In the genomic region with DNA sequence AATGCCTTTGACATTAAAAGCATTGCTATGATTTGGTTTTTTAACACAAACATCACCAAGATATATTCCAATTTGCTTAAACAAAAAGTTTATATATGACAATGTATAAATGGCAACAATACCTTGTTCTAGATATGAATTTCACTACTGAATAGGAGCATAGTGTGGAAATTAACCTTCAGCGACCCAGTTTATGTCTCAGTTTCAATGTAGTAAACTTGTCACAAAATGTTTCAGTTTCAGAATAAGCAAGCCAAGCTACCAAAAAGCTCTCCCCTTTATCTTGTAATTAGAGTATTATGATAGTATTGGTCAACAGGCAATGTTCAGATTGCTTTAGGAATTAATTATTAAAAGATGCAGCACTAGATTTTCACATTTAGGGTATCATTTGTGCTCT, we compare ENCODE assay signal across 19 cellular contexts.
DNase-seq lines count a peak whose midpoint lies in the region; ATAC-seq and TF ChIP-seq lines count a peak whose summit lies in the region.
"Had no signal": no experiment of that assay in that cellular context is flagged by ENCODE, and none has a peak within 500 bp of the region (broad histone marks: within the 10 kb centered on the region; RNA-seq: fewer than 3 reads in every experiment).

No MANE protein-coding gene starts in this region.

- ATAC-seq in GM18502 (IDR thresholded peaks at IDR 0.05; ENCODE audit: poor library complexity, unreplicated experiment), result peak; percentile 91
- peak; percentile 79 for ATAC-seq in GM21360 (IDR thresholded peaks at IDR 0.05; ENCODE audit: unreplicated experiment)
- peak; percentile 67 for ATAC-seq in HG02943 (IDR thresholded peaks at IDR 0.05; ENCODE audit: low read depth, unreplicated experiment)
- ATAC-seq in HG03432 (IDR thresholded peaks at IDR 0.05; ENCODE audit: unreplicated experiment), result peak; percentile 93
- ATAC-seq in left ventricle myocardium superior, result no peak
- ATAC-seq: foreskin keratinocyte, K562 had no signal

- no peak overlapping the region for H2AFZ ChIP-seq in OCI-LY7 (ENCODE audit: low read length)

- no peaks in the 10 kb centered on the region for H3K4me1 ChIP-seq in OCI-LY7 (ENCODE audit: insufficient read depth, low read length, poor library complexity, severe bottlenecking)
- H3K4me1 ChIP-seq: foreskin keratinocyte, stomach had no signal

- H3K9me2 ChIP-seq in OCI-LY7 (ENCODE audit: insufficient read depth, low read length), result no peaks in the 10 kb centered on the region

- H4K20me1 ChIP-seq in OCI-LY7 (ENCODE audit: insufficient read depth, low read length), result no peaks in the 10 kb centered on the region

- no peak overlapping the region for H3K4me3 ChIP-seq in OCI-LY7 (ENCODE audit: low read depth, low read length, poor library complexity, severe bottlenecking)
- H3K4me3 ChIP-seq: K562, stomach had no signal

- DNase-seq in cortex of kidney (lab: John Stamatoyannopoulos, UW) (no peak), DMS 273 treated with DMSO at 0.1 percent for 48 hours (lab: John Stamatoyannopoulos, UW) (no peak), OCI-LY7 (ENCODE audit: low spot score) (no peak), left ventricle myocardium superior (no peak)
- DNase-seq: activated CD4-positive, alpha-beta T cell treated with anti-CD3 and anti-CD28 coated beads for 48 hours; activated naive CD4-positive, alpha-beta T cell treated with anti-CD3 and anti-CD28 coated beads for 36 hours; CD4-positive, CD25-positive, alpha-beta regulatory T cell; DMS79 treated with DMSO at 0.1 percent for 48 hours; foreskin keratinocyte; GOT3; midbrain; NCI-H526 treated with DMSO at 0.1 percent for 48 hours; stomach had no signal

- no peak for TF ChIP-seq CTCF in OCI-LY7 (conservative IDR thresholded peaks at IDR 0.05; ENCODE audit: low read length)

- H3K36me3 ChIP-seq in OCI-LY7 (ENCODE audit: insufficient read depth, low read length), result no peaks in the 10 kb centered on the region
- H3K36me3 ChIP-seq: neutrophil, stomach had no signal

- H3K79me2 ChIP-seq in OCI-LY7 (ENCODE audit: insufficient read depth, low read depth, low read length), result no peaks in the 10 kb centered on the region

- intact Hi-C loops in OCI-LY7 (cut with micrococcal nuclease; ENCODE audit: unreplicated experiment), result no loop called here
- intact Hi-C loops in left ventricle myocardium superior (cut with micrococcal nuclease), result no loop called here

- BruUV-seq in OCI-LY7 (replicated peaks; lab: Mats Ljungman, UMichigan), result no TSS peak

- no peak overlapping the region for H3K27ac ChIP-seq in OCI-LY7 (ENCODE audit: low read depth, low read length, poor library complexity, severe bottlenecking)
- H3K27ac ChIP-seq: foreskin keratinocyte, neutrophil, stomach had no signal

- POLR2A ChIA-PET in OCI-LY7 (lab: Charles Lee), result interaction anchor here (0.7 kb wide), 1 partner anchor 278 kb away, joined by 3 read pairs; no protein-coding TSS in a partner anchor

- no peaks in the 10 kb centered on the region for H3K9me3 ChIP-seq in OCI-LY7 (ENCODE audit: low read length)
- H3K9me3 ChIP-seq: neutrophil, stomach had no signal

- no peak overlapping the region for H3K4me2 ChIP-seq in OCI-LY7 (ENCODE audit: low read length)

- CTCF ChIA-PET in OCI-LY7 (lab: Charles Lee; ENCODE audit: unreplicated experiment), result no interaction called here
